ENCODE assay signal across 8 cellular contexts in genomic region chr2:165203689-165204559, GRCh38. TPM values are rescaled to one million over a fixed set of nuclear protein-coding genes. Genes with fewer than 3 reads are reported as not detected.
DNase-seq lines count a peak whose midpoint lies in the region; ATAC-seq and TF ChIP-seq lines count a peak whose summit lies in the region.

TSS of gene SCN3A (minus strand) at chr2:165204050. CDS start at chr2:165176394, 27,656 bp downstream.

- 24% methylated on average over 8 of the region's 8 CpGs for WGBS in liver

- H3F3A ChIP-seq in DOHH2 (ENCODE audit: control insufficient read depth, insufficient read depth), result no peaks in the 10 kb centered on the region

- peaks cover 2% of the 10 kb centered on the region for H3K27me3 Mint-ChIP-seq in activated T-helper 1 cell treated with anti-CD3 and anti-CD28 coated beads, Interleukin-12 subunit alpha, Interleukin-12 subunit beta, Interleukin-2, Interleukin-4 antibody, amounts not matched to agents 30 ng/mL and 10 ng/mL and 1 ng/mL, durations not matched to agents 14 hours and 24 hours and 36 hours (ENCODE audit: insufficient read depth)

- H3K4me3 Mint-ChIP-seq in activated T-helper 1 cell treated with anti-CD3 and anti-CD28 coated beads, Interleukin-12 subunit alpha, Interleukin-12 subunit beta, Interleukin-2, Interleukin-4 antibody, amounts not matched to agents 30 ng/mL and 10 ng/mL and 1 ng/mL, durations not matched to agents 14 hours and 24 hours and 36 hours, result no peak within 1 kb of the TSS

- peak; percentile 88 to 91 for TF ChIP-seq RAD21 in liver (IDR thresholded peaks at IDR 0.05)

- peak within 1 kb of the TSS in 1 of 2 donors; percentile 19 for H3K9ac ChIP-seq in liver (ENCODE audit: low read depth in 1 of 2, low read length in 2 of 2)

- H3K4me3 ChIP-seq in DOHH2 (ENCODE audit: low read length) (no peak within 1 kb of the TSS), breast epithelium (peak within 1 kb of the TSS in 1 of 3 donors; percentile 20), liver (ENCODE audit: low read depth in 1 of 3, low read length in 3 of 3) (no peak within 1 kb of the TSS)

- H3K9me2 ChIP-seq in DOHH2 (replicated peaks; ENCODE audit: control insufficient read depth, low read length), result no peaks in the 10 kb centered on the region

- peak; percentile 80 for ATAC-seq in GM19395 (IDR thresholded peaks at IDR 0.05; ENCODE audit: unreplicated experiment)
- ATAC-seq in HG03575 (IDR thresholded peaks at IDR 0.05; ENCODE audit: extremely low read depth, insufficient number of reproducible peaks, low FRiP score, unreplicated experiment), result peak; percentile 50
- ATAC-seq in HG03108 (IDR thresholded peaks at IDR 0.05; ENCODE audit: unreplicated experiment), result no peak

- H3K36me3 Mint-ChIP-seq in activated T-helper 1 cell treated with anti-CD3 and anti-CD28 coated beads, Interleukin-12 subunit alpha, Interleukin-12 subunit beta, Interleukin-2, Interleukin-4 antibody, amounts not matched to agents 30 ng/mL and 10 ng/mL and 1 ng/mL, durations not matched to agents 14 hours and 24 hours and 36 hours (ENCODE audit: low read depth), result no peaks in the 10 kb centered on the region

- no peak for TF ChIP-seq POLR2A in breast epithelium (IDR thresholded peaks at IDR 0.05)

- intact Hi-C loops in breast epithelium (cut with DNase I; ENCODE audit: low total_unique reads), result no loop called here
- intact Hi-C loops in activated T-helper 1 cell treated with anti-CD3 and anti-CD28 coated beads, Interleukin-12 subunit alpha, Interleukin-12 subunit beta, Interleukin-2, Interleukin-4 antibody, amounts not matched to agents 30 ng/mL and 10 ng/mL and 1 ng/mL, durations not matched to agents 14 hours and 24 hours and 36 hours (cut with micrococcal nuclease), result loop anchor here (1.0 to 5.0 kb wide), 3 partner anchors 189 to 467 kb away; no protein-coding TSS in a partner anchor

- H3K4me1 ChIP-seq in DOHH2 (ENCODE audit: control insufficient read depth, low read length), result no peaks in the 10 kb centered on the region
- H3K4me1 ChIP-seq in breast epithelium, result no peaks in the 10 kb centered on the region
- H3K4me1 ChIP-seq in liver (ENCODE audit: control insufficient read depth in 4 of 4, insufficient read depth in 4 of 4, low read length in 3 of 4), result no peaks in the 10 kb centered on the region

- TF ChIP-seq CTCF in DOHH2 (IDR thresholded peaks at IDR 0.05; ENCODE audit: low read depth, low read length, poor library complexity, severe bottlenecking) (peak; percentile 80), breast epithelium (IDR thresholded peaks at IDR 0.05) (peak in 2 of 3 donors; percentile 10 to 26), liver (IDR thresholded peaks at IDR 0.05; ENCODE audit: low read depth, low read length, missing input control) (peak; percentile 72)

- DNase-seq in NCI-H526 treated with DMSO at 0.1 percent for 48 hours (lab: John Stamatoyannopoulos, UW) (peak; percentile 80), breast epithelium (ENCODE audit: low spot score in 2 of 2) (no peak)
- DNase-seq in activated T-helper 1 cell treated with anti-CD3 and anti-CD28 coated beads, Interleukin-12 subunit alpha, Interleukin-12 subunit beta, Interleukin-2, Interleukin-4 antibody, amounts not matched to agents 30 ng/mL and 10 ng/mL and 1 ng/mL, durations not matched to agents 14 hours and 24 hours and 36 hours (ENCODE audit: low spot score), result no peak

- no peaks in the 10 kb centered on the region for H3K79me2 ChIP-seq in DOHH2 (ENCODE audit: control insufficient read depth, low read length)

- no peak within 1 kb of the TSS for H3K27ac Mint-ChIP-seq in activated T-helper 1 cell treated with anti-CD3 and anti-CD28 coated beads, Interleukin-12 subunit alpha, Interleukin-12 subunit beta, Interleukin-2, Interleukin-4 antibody, amounts not matched to agents 30 ng/mL and 10 ng/mL and 1 ng/mL, durations not matched to agents 14 hours and 24 hours and 36 hours

- 0 out of 2 replicates have a peak, but pooled peaks cover 3% of the 10 kb centered on the region for H4K20me1 ChIP-seq in DOHH2 (ENCODE audit: control insufficient read depth, insufficient read depth, low read depth, low read length)

- H3K27ac ChIP-seq in DOHH2 (ENCODE audit: low read depth, low read length) (no peak within 1 kb of the TSS), breast epithelium (no peak within 1 kb of the TSS), liver (ENCODE audit: low read depth in 1 of 2, low read length in 2 of 2) (no peak within 1 kb of the TSS)

- no peaks in the 10 kb centered on the region for H3K4me1 Mint-ChIP-seq in activated T-helper 1 cell treated with anti-CD3 and anti-CD28 coated beads, Interleukin-12 subunit alpha, Interleukin-12 subunit beta, Interleukin-2, Interleukin-4 antibody, amounts not matched to agents 30 ng/mL and 10 ng/mL and 1 ng/mL, durations not matched to agents 14 hours and 24 hours and 36 hours (ENCODE audit: low read depth)

- H3K27me3 ChIP-seq in DOHH2 (ENCODE audit: control insufficient read depth, low read length) (peaks cover 25% of the 10 kb centered on the region), breast epithelium (no peaks in the 10 kb centered on the region), liver (ENCODE audit: control insufficient read depth in 4 of 4, insufficient read depth in 4 of 4, low read length in 3 of 4) (no peaks in the 10 kb centered on the region)

- no peaks in the 10 kb centered on the region for H3K9me3 Mint-ChIP-seq in activated T-helper 1 cell treated with anti-CD3 and anti-CD28 coated beads, Interleukin-12 subunit alpha, Interleukin-12 subunit beta, Interleukin-2, Interleukin-4 antibody, amounts not matched to agents 30 ng/mL and 10 ng/mL and 1 ng/mL, durations not matched to agents 14 hours and 24 hours and 36 hours

- H3K4me2 ChIP-seq in DOHH2 (ENCODE audit: low read length), result no peak within 1 kb of the TSS

- H3K9me3 ChIP-seq in DOHH2 (ENCODE audit: control insufficient read depth, insufficient read depth, low read length) (no peaks in the 10 kb centered on the region), breast epithelium (no peaks in the 10 kb centered on the region), liver (ENCODE audit: control insufficient read depth in 4 of 4, low read length in 3 of 4) (no peaks in the 10 kb centered on the region)

- H3K36me3 ChIP-seq in DOHH2 (ENCODE audit: control insufficient read depth, low read length) (no peaks in the 10 kb centered on the region), breast epithelium (no peaks in the 10 kb centered on the region), liver (ENCODE audit: control insufficient read depth in 4 of 4, insufficient read depth in 3 of 4, low read depth in 1 of 4, low read length in 3 of 4) (no peaks in the 10 kb centered on the region)

TF ChIP-seq in liver, 16 proteins besides CTCF, POLR2A, EP300 and RAD21 (continues in another document):
- TF ChIP-seq JUND (IDR thresholded peaks at IDR 0.05) (no peak), MAX (IDR thresholded peaks at IDR 0.05) (no peak), ZBTB33 (IDR thresholded peaks at IDR 0.05) (no peak), HNF4G (IDR thresholded peaks at IDR 0.05) (no peak), TAF1 (conservative IDR thresholded peaks at IDR 0.05) (no peak), EGR1 (IDR thresholded peaks at IDR 0.05; ENCODE audit: low read depth in 2 of 2) (no peak), FOXA2 (IDR thresholded peaks at IDR 0.05) (no peak), RXRA (IDR thresholded peaks at IDR 0.05) (no peak), FOXA1 (IDR thresholded peaks at IDR 0.05) (no peak), HNF4A (conservative IDR thresholded peaks at IDR 0.05) (no peak), NR2F2 (IDR thresholded peaks at IDR 0.05) (no peak), SP1 (IDR thresholded peaks at IDR 0.05) (no peak), GABPA (IDR thresholded peaks at IDR 0.05 in 1 of 2, conservative IDR thresholded peaks at IDR 0.05 in 1 of 2) (no peak)
- TF ChIP-seq, protein P1, sequence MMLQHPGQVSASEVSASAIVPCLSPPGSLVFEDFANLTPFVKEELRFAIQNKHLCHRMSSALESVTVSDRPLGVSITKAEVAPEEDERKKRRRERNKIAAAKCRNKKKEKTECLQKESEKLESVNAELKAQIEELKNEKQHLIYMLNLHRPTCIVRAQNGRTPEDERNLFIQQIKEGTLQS (IDR thresholded peaks at IDR 0.05), result no peak

RNA-seq across cellular contexts. Expression of gene SCN3A, which starts in this region (rescaled TPM):
- total RNA-seq in breast epithelium (1 to 10 TPM in 2 of 3 donors, under 1 TPM in 1; 0.64 to 5.3 (median 1.6) TPM), liver (1 to 10 TPM in 1 of 2 donors, under 1 TPM in 1; 0.50 to 1.0 TPM)
- polyA plus RNA-seq in liver, result under 1 TPM; 0.05 to 0.08 TPM
- not detected in 2 replicates for total RNA-seq in activated T-helper 1 cell treated with anti-CD3 and anti-CD28 coated beads, Interleukin-12 subunit alpha, Interleukin-12 subunit beta, Interleukin-2, Interleukin-4 antibody, amounts not matched to agents 30 ng/mL and 10 ng/mL and 1 ng/mL, durations not matched to agents 14 hours and 24 hours and 36 hours

Comparison
In these comparisons a context has a peak if more than half of its experiments do, and no peak if none do; other contexts are left out.
1. CTCF ChIP-seq: peak in every context shown above with its lines; median percentile 80 in DOHH2; 72 in liver; 18 in breast epithelium.